In the genomic region with DNA sequence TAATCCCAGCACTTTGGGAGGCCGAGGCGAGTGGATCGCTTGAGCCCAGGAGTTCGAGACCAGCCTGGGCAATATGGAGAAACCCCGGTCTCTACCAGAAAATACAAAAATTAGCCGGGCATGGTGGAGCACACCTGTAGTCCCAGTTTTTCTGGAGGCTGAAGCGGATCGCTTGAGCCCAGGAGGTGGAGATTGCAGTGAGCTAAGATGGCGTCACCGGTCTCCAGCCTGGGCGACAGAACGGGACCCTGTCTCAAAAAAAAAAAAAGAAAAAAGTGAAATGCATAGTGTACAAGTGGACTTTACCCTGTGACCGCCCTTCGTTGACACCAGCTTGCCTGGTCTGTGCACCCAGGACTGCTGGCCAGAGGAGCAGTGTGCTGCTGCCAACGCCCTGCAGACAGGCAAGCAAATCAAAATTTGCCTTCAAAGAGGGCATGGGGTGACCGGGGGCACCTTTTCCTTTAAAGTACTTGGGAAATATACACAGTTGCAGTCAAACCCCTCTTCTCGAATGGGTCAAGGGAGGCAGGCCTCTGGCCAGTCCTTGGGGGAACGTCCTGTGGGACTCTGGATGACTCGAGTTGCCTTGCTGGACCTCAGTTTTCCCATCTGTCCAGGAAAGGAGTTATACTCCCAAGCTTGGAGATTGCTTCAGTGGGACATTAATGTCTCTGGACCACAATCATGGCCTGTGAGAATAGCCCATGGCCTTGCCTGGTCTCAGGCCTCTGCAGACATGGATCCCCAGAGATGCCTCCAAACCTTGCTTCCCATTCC, we compare ENCODE assay signal across 8 cellular contexts. TPM values are rescaled to one million over a fixed set of nuclear protein-coding genes. Genes with fewer than 3 reads are reported as not detected.
DNase-seq lines count a peak whose midpoint lies in the region; ATAC-seq and TF ChIP-seq lines count a peak whose summit lies in the region.

No MANE protein-coding gene starts in this region.

- H3K4me3 ChIP-seq in left ventricle myocardium inferior, result peak overlapping the region; percentile 93
- peak overlapping the region; percentile 66 for H3K4me3 ChIP-seq in astrocyte of the cerebellum (ENCODE audit: low read depth, low read length)
- peak overlapping the region; percentile 89 for H3K4me3 ChIP-seq in lung
- H3K4me3 ChIP-seq in uterus, result peak overlapping the region; percentile 72 to 77

- ATAC-seq in left ventricle myocardium superior, result no peak
- no peak for ATAC-seq in lung (ENCODE audit: insufficient read depth, low FRiP score)
- no peak for ATAC-seq in HG02763 (IDR thresholded peaks at IDR 0.05; ENCODE audit: unreplicated experiment)
- ATAC-seq in activated CD4-positive, CD25-positive, alpha-beta regulatory T cell treated with anti-CD3 and anti-CD28 coated beads, Interleukin-2, amount 50 U/mL, for 24 hours, result no peak
- no peak for ATAC-seq in GM18873 (IDR thresholded peaks at IDR 0.05; ENCODE audit: low FRiP score, unreplicated experiment)

- intact Hi-C loops in left ventricle myocardium inferior (cut with micrococcal nuclease), result loop anchor here (5.0 kb wide), 1 partner anchor 135 kb away; no protein-coding TSS in a partner anchor
- intact Hi-C loops in left ventricle myocardium superior (cut with micrococcal nuclease), result loop anchor here (5.0 kb wide), 1 partner anchor 135 kb away; no protein-coding TSS in a partner anchor
- intact Hi-C loops in uterus (cut with DNase I; ENCODE audit: low total_unique reads), result loop anchor here (5.0 kb wide), 1 partner anchor 130 kb away; no protein-coding TSS in a partner anchor

- 85 to 91% methylated on average over 19 of the region's 19 CpGs for WGBS in lung, 2 donors

- no peak for TF ChIP-seq POLR2A in uterus (IDR thresholded peaks at IDR 0.05)

- in situ Hi-C loops in astrocyte of the cerebellum (cut with HindIII; ENCODE audit: low sequenced_read_pairs), result no loop called here

- H3K27ac ChIP-seq in left ventricle myocardium inferior (replicated peaks) (no peak overlapping the region), lung (ENCODE audit: low read depth in 1 of 2, low read length in 1 of 2) (no peak overlapping the region), uterus (no peak overlapping the region)

- H3K4me1 ChIP-seq in left ventricle myocardium inferior, result peaks cover 18% of the 10 kb centered on the region
- H3K4me1 ChIP-seq in lung (ENCODE audit: control insufficient read depth in 2 of 2, insufficient read depth in 2 of 2, low read length in 2 of 2), result peaks cover 0 to 7% of the 10 kb centered on the region in 2 donors
- H3K4me1 ChIP-seq in uterus, result peaks cover 0 to 8% of the 10 kb centered on the region in 2 donors

- no peak for TF ChIP-seq CTCF in left ventricle myocardium inferior (IDR thresholded peaks at IDR 0.05; ENCODE audit: borderline replicate concordance)
- no peak for TF ChIP-seq CTCF in astrocyte of the cerebellum (IDR thresholded peaks at IDR 0.05; ENCODE audit: low read depth, low read length, missing control alignments)
- TF ChIP-seq CTCF in lung (IDR thresholded peaks at IDR 0.05; ENCODE audit: control extremely low read depth, extremely low read depth), result no peak
- TF ChIP-seq CTCF in uterus (IDR thresholded peaks at IDR 0.05), result no peak

- no peak for DNase-seq in left ventricle myocardium inferior
- no peak for DNase-seq in left ventricle myocardium superior
- no peak for DNase-seq in astrocyte of the cerebellum (ENCODE audit: low read depth)
- DNase-seq in lung (ENCODE audit: low spot score), result no peak
- DNase-seq in uterus, result no peak

- no peaks in the 10 kb centered on the region for H3K36me3 ChIP-seq in left ventricle myocardium inferior
- H3K36me3 ChIP-seq in lung (ENCODE audit: control insufficient read depth in 2 of 2, insufficient read depth in 2 of 2, low read length in 2 of 2), result no peaks in the 10 kb centered on the region
- H3K36me3 ChIP-seq in uterus, result no peaks in the 10 kb centered on the region

- H3K9me3 ChIP-seq in left ventricle myocardium inferior (replicated peaks) (peaks cover 4% of the 10 kb centered on the region), lung (ENCODE audit: control insufficient read depth in 2 of 2, insufficient read depth in 1 of 2, low read length in 1 of 2) (no peaks in the 10 kb centered on the region), uterus (no peaks in the 10 kb centered on the region)

- H3K27me3 ChIP-seq in left ventricle myocardium inferior (ENCODE audit: low read depth) (no peaks in the 10 kb centered on the region), lung (ENCODE audit: control insufficient read depth, insufficient read depth) (no peaks in the 10 kb centered on the region), uterus (no peaks in the 10 kb centered on the region)

RNA-seq across cellular contexts. Expression of gene XYLB, which starts 1.0 kb away (rescaled TPM):
- total RNA-seq in left ventricle myocardium inferior (0.91 TPM), left ventricle myocardium superior (0.45 TPM), lung (1 to 10 TPM; 5.1 to 5.8 TPM), uterus (10 to 100 TPM in 1 of 4 donors, 1 to 10 TPM in 2, under 1 TPM in 1; 0.26 to 12.7 (median 6.5) TPM)
- 1 to 10 TPM in 1 of 2 donors, under 1 TPM in 1; 0.89 to 1.3 TPM for polyA plus RNA-seq in lung
